In genomic region chr6:41721396-41721795, GRCh38 we compare ENCODE assay signal across 1 cellular context.
TF ChIP-seq lines count a peak whose summit lies in the region.

No MANE protein-coding gene starts in this region.

TF ChIP-seq in IMR-90, 13 proteins besides CTCF, POLR2A, EP300 and RAD21:
- TF ChIP-seq MAZ (IDR thresholded peaks at IDR 0.05; ENCODE audit: borderline replicate concordance, low read depth, low read length) (no peak), RFX5 (IDR thresholded peaks at IDR 0.05; ENCODE audit: low read depth, low read length) (no peak)
